In the genomic region with DNA sequence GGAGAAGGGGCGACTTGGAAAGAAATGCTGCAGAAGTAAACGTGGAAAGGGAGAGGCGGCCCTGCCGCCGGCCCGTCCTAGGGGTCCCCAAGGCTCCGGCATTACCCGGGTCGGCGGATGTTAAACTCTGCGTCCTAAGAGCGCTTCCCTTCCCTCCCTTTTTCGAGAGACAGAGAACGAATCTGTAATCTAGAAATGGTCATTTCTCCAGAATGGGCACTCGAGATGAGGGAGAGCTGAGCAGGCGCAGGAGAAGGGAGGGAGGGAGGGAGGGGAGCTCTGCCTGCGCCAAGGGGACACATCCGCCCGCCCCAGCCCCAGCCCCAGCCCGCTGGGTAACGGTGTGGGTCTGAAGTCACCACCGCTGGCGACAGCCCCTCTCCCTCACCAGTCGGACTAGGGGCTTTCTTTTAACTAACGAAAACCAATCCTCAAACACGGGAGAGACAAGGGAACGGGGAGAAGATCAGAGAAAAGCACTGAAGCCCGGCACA, we compare ENCODE assay signal across 1 cellular context.
A peak's percentile ranks its signal among the peaks of the same experiment; 100 is the strongest.
TF ChIP-seq lines count a peak whose summit lies in the region.

No MANE protein-coding gene starts in this region.

TF ChIP-seq in K562, 482 proteins besides CTCF, POLR2A, EP300 and RAD21:
- TF ChIP-seq SMARCA5 (IDR thresholded peaks at IDR 0.05): no peak
- peak; percentile 6 for TF ChIP-seq PCBP1 (IDR thresholded peaks at IDR 0.05; ENCODE audit: low read depth, low read length, poor library complexity, severe bottlenecking)
- TF ChIP-seq SIN3A (IDR thresholded peaks at IDR 0.05; ENCODE audit: borderline replicate concordance in 2 of 2, control insufficient read depth in 1 of 2, low read depth in 2 of 2, low read length in 2 of 2): peak in 1 of 2 experiments; percentile 51; a peak in 1 of 4 replicates
- TF ChIP-seq OTX1 (CRISPR knock-in tag; IDR thresholded peaks at IDR 0.05): no peak
- no peak for TF ChIP-seq ATF6 (CRISPR knock-in tag; IDR thresholded peaks at IDR 0.05)
- TF ChIP-seq TEAD2 (tag; IDR thresholded peaks at IDR 0.05): no peak
- TF ChIP-seq ARNT (IDR thresholded peaks at IDR 0.05): peak in 1 of 2 experiments; percentile 53; a peak in 1 of 4 replicates
- TF ChIP-seq NRF1 (conservative IDR thresholded peaks at IDR 0.05 in 1 of 2, IDR thresholded peaks at IDR 0.05 in 1 of 2): peak; percentile 69 to 73
- 0 out of 2 replicates have a peak, but pooled peaks have one; percentile 7 for TF ChIP-seq ZBTB7A (IDR thresholded peaks at IDR 0.05; ENCODE audit: borderline replicate concordance, control insufficient read depth, low read depth, low read length)
- TF ChIP-seq, protein P1, sequence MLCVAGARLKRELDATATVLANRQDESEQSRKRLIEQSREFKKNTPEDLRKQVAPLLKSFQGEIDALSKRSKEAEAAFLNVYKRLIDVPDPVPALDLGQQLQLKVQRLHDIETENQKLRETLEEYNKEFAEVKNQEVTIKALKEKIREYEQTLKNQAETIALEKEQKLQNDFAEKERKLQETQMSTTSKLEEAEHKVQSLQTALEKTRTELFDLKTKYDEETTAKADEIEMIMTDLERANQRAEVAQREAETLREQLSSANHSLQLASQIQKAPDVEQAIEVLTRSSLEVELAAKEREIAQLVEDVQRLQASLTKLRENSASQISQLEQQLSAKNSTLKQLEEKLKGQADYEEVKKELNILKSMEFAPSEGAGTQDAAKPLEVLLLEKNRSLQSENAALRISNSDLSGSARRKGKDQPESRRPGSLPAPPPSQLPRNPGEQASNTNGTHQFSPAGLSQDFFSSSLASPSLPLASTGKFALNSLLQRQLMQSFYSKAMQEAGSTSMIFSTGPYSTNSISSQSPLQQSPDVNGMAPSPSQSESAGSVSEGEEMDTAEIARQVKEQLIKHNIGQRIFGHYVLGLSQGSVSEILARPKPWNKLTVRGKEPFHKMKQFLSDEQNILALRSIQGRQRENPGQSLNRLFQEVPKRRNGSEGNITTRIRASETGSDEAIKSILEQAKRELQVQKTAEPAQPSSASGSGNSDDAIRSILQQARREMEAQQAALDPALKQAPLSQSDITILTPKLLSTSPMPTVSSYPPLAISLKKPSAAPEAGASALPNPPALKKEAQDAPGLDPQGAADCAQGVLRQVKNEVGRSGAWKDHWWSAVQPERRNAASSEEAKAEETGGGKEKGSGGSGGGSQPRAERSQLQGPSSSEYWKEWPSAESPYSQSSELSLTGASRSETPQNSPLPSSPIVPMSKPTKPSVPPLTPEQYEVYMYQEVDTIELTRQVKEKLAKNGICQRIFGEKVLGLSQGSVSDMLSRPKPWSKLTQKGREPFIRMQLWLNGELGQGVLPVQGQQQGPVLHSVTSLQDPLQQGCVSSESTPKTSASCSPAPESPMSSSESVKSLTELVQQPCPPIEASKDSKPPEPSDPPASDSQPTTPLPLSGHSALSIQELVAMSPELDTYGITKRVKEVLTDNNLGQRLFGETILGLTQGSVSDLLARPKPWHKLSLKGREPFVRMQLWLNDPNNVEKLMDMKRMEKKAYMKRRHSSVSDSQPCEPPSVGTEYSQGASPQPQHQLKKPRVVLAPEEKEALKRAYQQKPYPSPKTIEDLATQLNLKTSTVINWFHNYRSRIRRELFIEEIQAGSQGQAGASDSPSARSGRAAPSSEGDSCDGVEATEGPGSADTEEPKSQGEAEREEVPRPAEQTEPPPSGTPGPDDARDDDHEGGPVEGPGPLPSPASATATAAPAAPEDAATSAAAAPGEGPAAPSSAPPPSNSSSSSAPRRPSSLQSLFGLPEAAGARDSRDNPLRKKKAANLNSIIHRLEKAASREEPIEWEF (CRISPR knock-in tag; IDR thresholded peaks at IDR 0.05): no peak
- TF ChIP-seq, protein P2, sequence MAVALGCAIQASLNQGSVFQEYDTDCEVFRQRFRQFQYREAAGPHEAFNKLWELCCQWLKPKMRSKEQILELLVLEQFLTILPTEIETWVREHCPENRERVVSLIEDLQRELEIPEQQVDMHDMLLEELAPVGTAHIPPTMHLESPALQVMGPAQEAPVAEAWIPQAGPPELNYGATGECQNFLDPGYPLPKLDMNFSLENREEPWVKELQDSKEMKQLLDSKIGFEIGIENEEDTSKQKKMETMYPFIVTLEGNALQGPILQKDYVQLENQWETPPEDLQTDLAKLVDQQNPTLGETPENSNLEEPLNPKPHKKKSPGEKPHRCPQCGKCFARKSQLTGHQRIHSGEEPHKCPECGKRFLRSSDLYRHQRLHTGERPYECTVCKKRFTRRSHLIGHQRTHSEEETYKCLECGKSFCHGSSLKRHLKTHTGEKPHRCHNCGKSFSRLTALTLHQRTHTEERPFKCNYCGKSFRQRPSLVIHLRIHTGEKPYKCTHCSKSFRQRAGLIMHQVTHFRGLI (CRISPR knock-in tag; IDR thresholded peaks at IDR 0.05): no peak
- no peak for TF ChIP-seq BCL6 (CRISPR knock-in tag; IDR thresholded peaks at IDR 0.05)
- TF ChIP-seq PYGO2 (tag; IDR thresholded peaks at IDR 0.05): no peak
- TF ChIP-seq, protein P3, sequence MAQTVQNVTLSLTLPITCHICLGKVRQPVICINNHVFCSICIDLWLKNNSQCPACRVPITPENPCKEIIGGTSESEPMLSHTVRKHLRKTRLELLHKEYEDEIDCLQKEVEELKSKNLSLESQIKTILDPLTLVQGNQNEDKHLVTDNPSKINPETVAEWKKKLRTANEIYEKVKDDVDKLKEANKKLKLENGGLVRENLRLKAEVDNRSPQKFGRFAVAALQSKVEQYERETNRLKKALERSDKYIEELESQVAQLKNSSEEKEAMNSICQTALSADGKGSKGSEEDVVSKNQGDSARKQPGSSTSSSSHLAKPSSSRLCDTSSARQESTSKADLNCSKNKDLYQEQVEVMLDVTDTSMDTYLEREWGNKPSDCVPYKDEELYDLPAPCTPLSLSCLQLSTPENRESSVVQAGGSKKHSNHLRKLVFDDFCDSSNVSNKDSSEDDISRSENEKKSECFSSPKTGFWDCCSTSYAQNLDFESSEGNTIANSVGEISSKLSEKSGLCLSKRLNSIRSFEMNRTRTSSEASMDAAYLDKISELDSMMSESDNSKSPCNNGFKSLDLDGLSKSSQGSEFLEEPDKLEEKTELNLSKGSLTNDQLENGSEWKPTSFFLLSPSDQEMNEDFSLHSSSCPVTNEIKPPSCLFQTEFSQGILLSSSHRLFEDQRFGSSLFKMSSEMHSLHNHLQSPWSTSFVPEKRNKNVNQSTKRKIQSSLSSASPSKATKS (CRISPR knock-in tag; IDR thresholded peaks at IDR 0.05): no peak
- no peak for TF ChIP-seq ATF4 (CRISPR knock-in tag; IDR thresholded peaks at IDR 0.05)
